10 cellular contexts compared by ENCODE assay signal in the genomic region with DNA sequence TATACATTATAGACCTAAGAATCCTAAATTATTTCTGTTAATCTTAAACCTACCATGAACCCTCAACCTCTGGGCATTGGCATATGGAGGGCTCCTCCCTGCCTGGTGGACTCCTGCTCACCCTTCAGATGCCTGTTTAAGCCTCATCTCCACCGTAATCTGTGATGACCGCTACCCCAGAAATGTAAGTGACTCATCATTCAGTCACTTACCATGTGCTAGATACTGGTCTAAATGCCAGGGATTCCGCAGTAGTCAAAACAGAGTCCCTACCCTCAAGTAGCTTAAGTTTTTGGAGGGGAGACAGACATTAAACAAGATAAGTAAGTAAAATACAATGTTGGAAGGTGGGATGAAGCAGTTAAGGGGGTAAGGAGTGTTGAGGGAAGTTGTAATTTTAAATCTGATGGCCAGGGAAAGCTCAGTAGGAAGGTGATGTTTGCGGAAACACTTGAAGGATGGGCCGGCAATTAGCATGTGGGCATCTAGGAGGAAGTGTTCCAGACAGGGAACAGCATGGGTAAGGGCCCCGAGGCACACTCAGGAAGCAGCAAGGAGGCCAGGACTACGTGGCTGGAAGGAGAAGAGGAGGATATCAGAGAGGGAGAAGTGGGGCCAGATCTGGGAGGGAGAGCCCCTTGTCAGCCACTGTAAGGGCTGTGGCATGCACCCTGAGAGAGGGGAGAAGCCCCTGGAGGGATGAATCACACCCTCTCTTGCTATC.
A peak's percentile ranks its signal among the peaks of the same experiment; 100 is the strongest.
DNase-seq lines count a peak whose midpoint lies in the region; ATAC-seq and TF ChIP-seq lines count a peak whose summit lies in the region.
"Had no signal": no experiment of that assay in that cellular context is flagged by ENCODE, and none has a peak within 500 bp of the region (broad histone marks: within the 10 kb centered on the region; RNA-seq: fewer than 3 reads in every experiment).

No MANE protein-coding gene starts in this region.

- BruUV-seq in HCT116 (replicated peaks; lab: Mats Ljungman, UMichigan): no TSS peak

- TF ChIP-seq RAD21 in HCT116 (IDR thresholded peaks at IDR 0.05; ENCODE audit: low read depth): 0 out of 2 replicates have a peak, but pooled peaks have one; percentile 11

- POLR2A ChIA-PET in HCT116 (lab: Charles Lee): no interaction called here

- intact Hi-C loops in HCT116 (cut with micrococcal nuclease): loop anchor here (10.0 kb wide), 1 partner anchor 248 kb away; no protein-coding TSS in a partner anchor
- intact Hi-C loops in stomach (cut with DNase I; ENCODE audit: low total_unique reads): no loop called here

- H3K9me2 ChIP-seq in HCT116 (ENCODE audit: insufficient read depth): no peaks in the 10 kb centered on the region

- no peaks in the 10 kb centered on the region for H3K36me3 ChIP-seq in HCT116 (ENCODE audit: control insufficient read depth in 1 of 2, insufficient read depth in 2 of 2, low read length in 2 of 2)
- no peaks in the 10 kb centered on the region for H3K36me3 ChIP-seq in adipocyte (ENCODE audit: control insufficient read depth, insufficient read depth, low read length, severe bottlenecking)
- H3K36me3 ChIP-seq in kidney epithelial cell (ENCODE audit: control insufficient read depth, insufficient read depth, low read length): no peaks in the 10 kb centered on the region
- H3K36me3 ChIP-seq in stomach: no peaks in the 10 kb centered on the region

- DNase-seq in HCT116 (ENCODE audit: low read depth, low spot score): peak; percentile 56
- DNase-seq in adipocyte (ENCODE audit: low read depth): peak; percentile 39
- peak; percentile 31 for DNase-seq in kidney epithelial cell (ENCODE audit: low read depth)
- no peak for DNase-seq in stomach
- DNase-seq in inferior parietal cortex (ENCODE audit: extremely low spot score): no peak
- no peak for DNase-seq in cerebellar cortex (ENCODE audit: low spot score)
- no peak for DNase-seq in NCI-H2196 (lab: John Stamatoyannopoulos, UW; ENCODE audit: unreplicated experiment)
- DNase-seq: activated CD8-positive, alpha-beta memory T cell treated with anti-CD3 and anti-CD28 coated beads, Interleukin-2, amount 50 U/mL, for 48 hours; NCI-H524 treated with DMSO at 0.1 percent for 48 hours had no signal

- no peaks in the 10 kb centered on the region for H3K79me2 ChIP-seq in HCT116 (ENCODE audit: insufficient read depth, low read length)

- TF ChIP-seq POLR2A in HCT116 (IDR thresholded peaks at IDR 0.05; ENCODE audit: borderline replicate concordance, extremely low read depth, insufficient read depth, insufficient read length): no peak
- TF ChIP-seq POLR2A in stomach (IDR thresholded peaks at IDR 0.05): no peak

- no peak overlapping the region for H3K9ac ChIP-seq in HCT116 (ENCODE audit: low read length)
- no peak overlapping the region for H3K9ac ChIP-seq in adipocyte (ENCODE audit: low read length)

- CTCF ChIA-PET in HCT116 (lab: Charles Lee): interaction anchor here (1.1 kb wide), 1 partner anchor 26 kb away, joined by 4 read pairs; no protein-coding TSS in a partner anchor

- RAD21 ChIA-PET in HCT116 (lab: Charles Lee; ENCODE audit: low non-redundant PET in 1 of 2, low total read pairs in 2 of 2, uncharacterized antibody in 2 of 2, unreplicated experiment in 2 of 2): no interaction called here

- peak overlapping the region; percentile 43 for H3K4me2 ChIP-seq in HCT116 (ENCODE audit: low read length)

- no peaks in the 10 kb centered on the region for H3K27me3 ChIP-seq in HCT116 (ENCODE audit: insufficient read depth, low read length)
- no peaks in the 10 kb centered on the region for H3K27me3 ChIP-seq in adipocyte (replicated peaks; ENCODE audit: control insufficient read depth, insufficient read depth, low read length)
- H3K27me3 ChIP-seq in kidney epithelial cell (ENCODE audit: control insufficient read depth, insufficient read depth, low read length): no peaks in the 10 kb centered on the region
- H3K27me3 ChIP-seq in stomach: no peaks in the 10 kb centered on the region

- no peak for TF ChIP-seq EP300 in stomach (IDR thresholded peaks at IDR 0.05)

- H4K20me1 ChIP-seq in HCT116 (ENCODE audit: insufficient read depth): no peaks in the 10 kb centered on the region

- 78 to 87% (median 83%) methylated on average over 7 of the region's 7 CpGs for WGBS in stomach, 5 donors

- no peak overlapping the region for H3K4me3 ChIP-seq in HCT116 (replicated peaks in 1 of 2; ENCODE audit: low read depth in 1 of 2, low read length in 2 of 2)
- H3K4me3 ChIP-seq in adipocyte (ENCODE audit: low read length): peak overlapping the region; percentile 23
- H3K4me3 ChIP-seq in kidney epithelial cell (ENCODE audit: low read depth, low read length): no peak overlapping the region
- H3K4me3 ChIP-seq in stomach: no peak overlapping the region

- TF ChIP-seq CTCF in HCT116 (IDR thresholded peaks at IDR 0.05 in 2 of 3, conservative IDR thresholded peaks at IDR 0.05 in 1 of 3; ENCODE audit: borderline replicate concordance in 1 of 3, insufficient read depth in 1 of 3, low read depth in 2 of 3, low read length in 2 of 3) (no peak), kidney epithelial cell (IDR thresholded peaks at IDR 0.05; ENCODE audit: insufficient read depth, low read length, poor library complexity, severe bottlenecking) (no peak), stomach (IDR thresholded peaks at IDR 0.05) (no peak)

- H3K4me1 ChIP-seq in HCT116 (ENCODE audit: control insufficient read depth in 1 of 2, insufficient read depth in 2 of 2, low read length in 2 of 2): peaks cover 11 to 23% of the 10 kb centered on the region in 2 experiments; a peak in 3 of 4 replicates
- peaks cover 60% of the 10 kb centered on the region for H3K4me1 ChIP-seq in adipocyte (ENCODE audit: control insufficient read depth, insufficient read depth, low read length)
- H3K4me1 ChIP-seq in stomach: peaks cover 13 to 33% (median 29%) of the 10 kb centered on the region in 4 donors

- H3K9me3 ChIP-seq in HCT116 (ENCODE audit: control insufficient read depth in 1 of 2, insufficient read depth in 1 of 2, low read depth in 1 of 2, low read length in 2 of 2) (peaks cover 0 to 7% of the 10 kb centered on the region in 2 experiments; a peak in 1 of 4 replicates), adipocyte (ENCODE audit: control insufficient read depth, low read length) (peaks cover 7% of the 10 kb centered on the region), stomach (no peaks in the 10 kb centered on the region)

- ATAC-seq in HCT116 (peak; percentile 93), HG03460 (IDR thresholded peaks at IDR 0.05; ENCODE audit: unreplicated experiment) (no peak)

- H2AFZ ChIP-seq in HCT116 (ENCODE audit: low read depth, low read length, poor library complexity, severe bottlenecking): no peak overlapping the region

- no peak overlapping the region for H3K27ac ChIP-seq in HCT116 (ENCODE audit: low read depth, low read length)
- peak overlapping the region in 4 of 5 donors; percentile 56 to 78 (median 70) for H3K27ac ChIP-seq in stomach

TF ChIP-seq in HCT116, 20 proteins besides CTCF, POLR2A, EP300 and RAD21:
- TF ChIP-seq, protein P1, sequence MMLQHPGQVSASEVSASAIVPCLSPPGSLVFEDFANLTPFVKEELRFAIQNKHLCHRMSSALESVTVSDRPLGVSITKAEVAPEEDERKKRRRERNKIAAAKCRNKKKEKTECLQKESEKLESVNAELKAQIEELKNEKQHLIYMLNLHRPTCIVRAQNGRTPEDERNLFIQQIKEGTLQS (IDR thresholded peaks at IDR 0.05): no peak
- TF ChIP-seq TCF7L2 (IDR thresholded peaks at IDR 0.05; ENCODE audit: borderline replicate concordance, extremely low read depth, insufficient read depth, insufficient read length) (no peak), FOSL1 (IDR thresholded peaks at IDR 0.05; ENCODE audit: low read depth) (peak; percentile 96), SRF (IDR thresholded peaks at IDR 0.05; ENCODE audit: low read depth) (0 out of 2 replicates have a peak, but pooled peaks have one; percentile 45), CBX3 (IDR thresholded peaks at IDR 0.05; ENCODE audit: low read depth) (peak; percentile 98), SP1 (IDR thresholded peaks at IDR 0.05; ENCODE audit: low read depth) (peak; percentile 80), POLR2AphosphoS5 (IDR thresholded peaks at IDR 0.05; ENCODE audit: low read depth, low read length) (peak; percentile 29; the same call in 1 of the 2 replicates), CEBPB (IDR thresholded peaks at IDR 0.05; ENCODE audit: low read depth) (peak; percentile 40; the same call in 1 of the 2 replicates), SIN3A (IDR thresholded peaks at IDR 0.05; ENCODE audit: low read depth) (peak; percentile 59; the same call in 1 of the 2 replicates), JUND (IDR thresholded peaks at IDR 0.05) (peak; percentile 92)
- TF ChIP-seq, protein P2, sequence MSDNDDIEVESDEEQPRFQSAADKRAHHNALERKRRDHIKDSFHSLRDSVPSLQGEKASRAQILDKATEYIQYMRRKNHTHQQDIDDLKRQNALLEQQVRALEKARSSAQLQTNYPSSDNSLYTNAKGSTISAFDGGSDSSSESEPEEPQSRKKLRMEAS (IDR thresholded peaks at IDR 0.05): peak; percentile 95
- TF ChIP-seq, protein P3, sequence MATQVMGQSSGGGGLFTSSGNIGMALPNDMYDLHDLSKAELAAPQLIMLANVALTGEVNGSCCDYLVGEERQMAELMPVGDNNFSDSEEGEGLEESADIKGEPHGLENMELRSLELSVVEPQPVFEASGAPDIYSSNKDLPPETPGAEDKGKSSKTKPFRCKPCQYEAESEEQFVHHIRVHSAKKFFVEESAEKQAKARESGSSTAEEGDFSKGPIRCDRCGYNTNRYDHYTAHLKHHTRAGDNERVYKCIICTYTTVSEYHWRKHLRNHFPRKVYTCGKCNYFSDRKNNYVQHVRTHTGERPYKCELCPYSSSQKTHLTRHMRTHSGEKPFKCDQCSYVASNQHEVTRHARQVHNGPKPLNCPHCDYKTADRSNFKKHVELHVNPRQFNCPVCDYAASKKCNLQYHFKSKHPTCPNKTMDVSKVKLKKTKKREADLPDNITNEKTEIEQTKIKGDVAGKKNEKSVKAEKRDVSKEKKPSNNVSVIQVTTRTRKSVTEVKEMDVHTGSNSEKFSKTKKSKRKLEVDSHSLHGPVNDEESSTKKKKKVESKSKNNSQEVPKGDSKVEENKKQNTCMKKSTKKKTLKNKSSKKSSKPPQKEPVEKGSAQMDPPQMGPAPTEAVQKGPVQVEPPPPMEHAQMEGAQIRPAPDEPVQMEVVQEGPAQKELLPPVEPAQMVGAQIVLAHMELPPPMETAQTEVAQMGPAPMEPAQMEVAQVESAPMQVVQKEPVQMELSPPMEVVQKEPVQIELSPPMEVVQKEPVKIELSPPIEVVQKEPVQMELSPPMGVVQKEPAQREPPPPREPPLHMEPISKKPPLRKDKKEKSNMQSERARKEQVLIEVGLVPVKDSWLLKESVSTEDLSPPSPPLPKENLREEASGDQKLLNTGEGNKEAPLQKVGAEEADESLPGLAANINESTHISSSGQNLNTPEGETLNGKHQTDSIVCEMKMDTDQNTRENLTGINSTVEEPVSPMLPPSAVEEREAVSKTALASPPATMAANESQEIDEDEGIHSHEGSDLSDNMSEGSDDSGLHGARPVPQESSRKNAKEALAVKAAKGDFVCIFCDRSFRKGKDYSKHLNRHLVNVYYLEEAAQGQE (IDR thresholded peaks at IDR 0.05; ENCODE audit: low read depth): no peak

Comparison
In these comparisons a context has a peak if more than half of its experiments do, and no peak if none do; other contexts are left out.
1. DNase-seq: peak in HCT116 (single experiment), adipocyte (single experiment) and kidney epithelial cell (single experiment); none in stomach (single experiment), inferior parietal cortex (single experiment), cerebellar cortex (single experiment) and NCI-H2196 (single experiment).